Comparison of ENCODE assay signal across 21 cellular contexts in genomic region chr10:66265398-66265797, GRCh38.
"Had no signal": no experiment of that assay in that cellular context is flagged by ENCODE, and none has a peak within 500 bp of the region (broad histone marks: within the 10 kb centered on the region; RNA-seq: fewer than 3 reads in every experiment).

No MANE protein-coding gene starts in this region.

- H3K4me3 Mint-ChIP-seq: dendritic cell treated with granulocyte-macrophage colony-stimulating factor and Interleukin-4, amounts not matched to agents 40 ng/mL and 50 ng/mL, for 4 days; effector memory CD8-positive, alpha-beta T cell; mesothelial cell of epicardium; naive B cell had no signal

- H3K9me3 ChIP-seq: colonic mucosa, esophagus squamous epithelium, gastrocnemius medialis, heart right ventricle, left lung, lower lobe of right lung, mucosa of descending colon had no signal

- H3K27ac Mint-ChIP-seq: dendritic cell treated with granulocyte-macrophage colony-stimulating factor and Interleukin-4, amounts not matched to agents 40 ng/mL and 50 ng/mL, for 4 days; effector memory CD8-positive, alpha-beta T cell; mesothelial cell of epicardium; naive B cell had no signal

- ATAC-seq: effector memory CD8-positive, alpha-beta T cell; gastrocnemius medialis; heart right ventricle; left cardiac atrium; left lung; left ventricle myocardium superior; lower lobe of right lung; mucosa of descending colon had no signal

- DNase-seq: colonic mucosa; cortex of kidney; effector CD8-positive, alpha-beta T cell; effector memory CD8-positive, alpha-beta T cell; esophagus squamous epithelium; foreskin fibroblast; foreskin melanocyte; gastrocnemius medialis; glutamatergic neuron; head of caudate nucleus; heart right ventricle; hippocampal formation; left cardiac atrium; left lung; left ventricle myocardium superior; lower lobe of right lung; mesenchymal stem cell; mucosa of descending colon; naive B cell had no signal

- H3K4me1 Mint-ChIP-seq: naive B cell had no signal

- H3K4me1 ChIP-seq: colonic mucosa, esophagus squamous epithelium, gastrocnemius medialis, heart right ventricle, left lung, lower lobe of right lung had no signal

- H3K27me3 ChIP-seq: colonic mucosa, esophagus squamous epithelium, gastrocnemius medialis, heart right ventricle, left lung had no signal

- H3K27me3 Mint-ChIP-seq: dendritic cell treated with granulocyte-macrophage colony-stimulating factor and Interleukin-4, amounts not matched to agents 40 ng/mL and 50 ng/mL, for 4 days; effector memory CD8-positive, alpha-beta T cell; naive B cell had no signal

- H3K36me3 ChIP-seq: colonic mucosa, esophagus squamous epithelium, gastrocnemius medialis, heart right ventricle, left lung, lower lobe of right lung had no signal

- H3K27ac ChIP-seq: colonic mucosa, esophagus squamous epithelium, gastrocnemius medialis, heart right ventricle, left lung, lower lobe of right lung had no signal

- H3K36me3 Mint-ChIP-seq: mesothelial cell of epicardium, naive B cell had no signal

- H3K4me3 ChIP-seq: colonic mucosa, esophagus squamous epithelium, gastrocnemius medialis, heart right ventricle, left lung, lower lobe of right lung, mucosa of descending colon had no signal
